Comparison of ENCODE assay signal across 1 cellular context in the genomic region with DNA sequence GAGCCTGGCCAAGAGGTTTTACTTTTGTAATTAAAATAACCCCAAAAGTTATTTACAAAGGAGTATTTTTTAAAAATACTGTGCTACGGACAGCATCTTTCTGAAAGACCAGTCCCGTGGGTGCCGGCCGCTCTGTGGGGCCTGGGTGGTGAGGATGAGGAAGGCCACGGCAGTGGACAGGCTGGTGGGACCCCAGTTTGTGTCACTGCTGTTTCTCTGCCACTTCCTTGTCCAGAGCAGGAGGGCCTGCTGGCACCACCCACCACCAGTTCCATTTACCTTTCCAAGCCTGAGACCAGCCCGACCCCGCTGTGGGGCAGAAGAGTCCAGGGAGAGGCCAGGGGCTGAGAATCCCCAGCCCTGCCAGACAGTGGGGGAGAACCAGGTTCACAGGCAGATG.
A peak's percentile ranks its signal among the peaks of the same experiment; 100 is the strongest.
TF ChIP-seq lines count a peak whose summit lies in the region.

No MANE protein-coding gene starts in this region.

TF ChIP-seq in K562, 482 proteins besides CTCF, POLR2A, EP300 and RAD21:
- TF ChIP-seq RBM22 (IDR thresholded peaks at IDR 0.05; ENCODE audit: low read depth, low read length, poor library complexity, severe bottlenecking): peak; percentile 34
- TF ChIP-seq, protein P1, sequence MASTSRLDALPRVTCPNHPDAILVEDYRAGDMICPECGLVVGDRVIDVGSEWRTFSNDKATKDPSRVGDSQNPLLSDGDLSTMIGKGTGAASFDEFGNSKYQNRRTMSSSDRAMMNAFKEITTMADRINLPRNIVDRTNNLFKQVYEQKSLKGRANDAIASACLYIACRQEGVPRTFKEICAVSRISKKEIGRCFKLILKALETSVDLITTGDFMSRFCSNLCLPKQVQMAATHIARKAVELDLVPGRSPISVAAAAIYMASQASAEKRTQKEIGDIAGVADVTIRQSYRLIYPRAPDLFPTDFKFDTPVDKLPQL (IDR thresholded peaks at IDR 0.05; ENCODE audit: extremely low read depth, insufficient read length): no peak
- no peak for TF ChIP-seq ZFPM2 (CRISPR knock-in tag; IDR thresholded peaks at IDR 0.05)
- no peak for TF ChIP-seq ELF4 (CRISPR knock-in tag; IDR thresholded peaks at IDR 0.05)
- no peak for TF ChIP-seq MAFK (IDR thresholded peaks at IDR 0.05; ENCODE audit: low read length)
- TF ChIP-seq, protein P2, sequence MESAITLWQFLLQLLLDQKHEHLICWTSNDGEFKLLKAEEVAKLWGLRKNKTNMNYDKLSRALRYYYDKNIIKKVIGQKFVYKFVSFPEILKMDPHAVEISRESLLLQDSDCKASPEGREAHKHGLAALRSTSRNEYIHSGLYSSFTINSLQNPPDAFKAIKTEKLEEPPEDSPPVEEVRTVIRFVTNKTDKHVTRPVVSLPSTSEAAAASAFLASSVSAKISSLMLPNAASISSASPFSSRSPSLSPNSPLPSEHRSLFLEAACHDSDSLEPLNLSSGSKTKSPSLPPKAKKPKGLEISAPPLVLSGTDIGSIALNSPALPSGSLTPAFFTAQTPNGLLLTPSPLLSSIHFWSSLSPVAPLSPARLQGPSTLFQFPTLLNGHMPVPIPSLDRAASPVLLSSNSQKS (CRISPR knock-in tag; IDR thresholded peaks at IDR 0.05): no peak
- TF ChIP-seq FOS (IDR thresholded peaks at IDR 0.05; ENCODE audit: extremely low read depth, insufficient read length): no peak
- no peak for TF ChIP-seq TCF3 (CRISPR knock-in tag; IDR thresholded peaks at IDR 0.05)
